Comparison of ENCODE assay signal across 10 cellular contexts in genomic region chr16:4494746-4495490, GRCh38. TPM values are rescaled to one million over a fixed set of nuclear protein-coding genes. Genes with fewer than 3 reads are reported as not detected.
DNase-seq lines count a peak whose midpoint lies in the region; TF ChIP-seq lines count a peak whose summit lies in the region.
"Had no signal": no experiment of that assay in that cellular context is flagged by ENCODE, and none has a peak within 500 bp of the region (broad histone marks: within the 10 kb centered on the region; RNA-seq: fewer than 3 reads in every experiment).

No MANE protein-coding gene starts in this region.

- H3K36me3 Mint-ChIP-seq in H9 (ENCODE audit: insufficient read depth in 1 of 3, low read depth in 3 of 3), result peaks cover 0 to 3% (median 0%) of the 10 kb centered on the region in 3 experiments; a peak in 2 of 7 replicates

- no peak overlapping the region for H3K14ac ChIP-seq in H9 (ENCODE audit: insufficient read depth, low read length)

- H3K4me3 ChIP-seq in ACC112 (ENCODE audit: low read depth, low read length), result no peak overlapping the region; the same call in 1 of the 2 replicates
- no peak overlapping the region for H3K4me3 ChIP-seq in adipocyte (ENCODE audit: low read length)
- H3K4me3 ChIP-seq in thyroid gland (replicated peaks in 1 of 3), result no peak overlapping the region

- H3K36me3 ChIP-seq in ACC112 (ENCODE audit: insufficient read depth, low read length), result no peaks in the 10 kb centered on the region
- H3K36me3 ChIP-seq in adipocyte (ENCODE audit: control insufficient read depth, insufficient read depth, low read length, severe bottlenecking), result peaks cover 24% of the 10 kb centered on the region
- H3K36me3 ChIP-seq in thyroid gland, result peaks cover 0 to 5% of the 10 kb centered on the region in 2 donors

- H3K23ac ChIP-seq in H9 (ENCODE audit: insufficient read length, low read depth, low read length), result no peak overlapping the region

- no peak for TF ChIP-seq POLR2A in thyroid gland (IDR thresholded peaks at IDR 0.05)

- no peak overlapping the region for H2AK5ac ChIP-seq in H9 (ENCODE audit: insufficient read length, low read length)

- H3K9ac ChIP-seq in H9 (ENCODE audit: extremely low read depth, insufficient read length, low read length) (no peak overlapping the region), adipocyte (ENCODE audit: low read length) (no peak overlapping the region)

- no peak overlapping the region for H3K4me3 Mint-ChIP-seq in H9

- no peak overlapping the region for H4K8ac ChIP-seq in H9 (replicated peaks; ENCODE audit: insufficient read length, low read depth, low read length)

- DNase-seq in H9 (no peak), adipocyte (ENCODE audit: low read depth) (peak; percentile 57), islet precursor cell (peak; percentile 89), SIG-M5 treated with dmso at 0.1 percent for 504 hours (lab: John Stamatoyannopoulos, UW; ENCODE audit: unreplicated experiment) (no peak), cerebellar cortex (ENCODE audit: low spot score) (no peak), hypothalamus (lab: John Stamatoyannopoulos, UW) (no peak), thyroid gland (no peak)
- DNase-seq: DMS79 treated with DMSO at 0.1 percent for 48 hours, substantia nigra had no signal

- no peak overlapping the region for H3K56ac ChIP-seq in H9 (ENCODE audit: insufficient read length, low read depth, low read length)

- H3K27me3 ChIP-seq in ACC112 (ENCODE audit: insufficient read depth, low read length), result no peaks in the 10 kb centered on the region
- H3K27me3 ChIP-seq in H9 (ENCODE audit: insufficient read depth, low read length), result no peaks in the 10 kb centered on the region
- no peaks in the 10 kb centered on the region for H3K27me3 ChIP-seq in adipocyte (replicated peaks; ENCODE audit: control insufficient read depth, insufficient read depth, low read length)
- H3K27me3 ChIP-seq in thyroid gland, result no peaks in the 10 kb centered on the region

- no peak overlapping the region for H2BK5ac ChIP-seq in H9 (ENCODE audit: insufficient read length, low read length)

- no peak overlapping the region for H2AFZ ChIP-seq in ACC112 (ENCODE audit: low read length, unreplicated experiment)
- no peak overlapping the region for H2AFZ ChIP-seq in H9 (ENCODE audit: low read length)

- no peak overlapping the region for H4K91ac ChIP-seq in H9 (ENCODE audit: insufficient read length, low read depth, low read length)

- H3K79me2 ChIP-seq in ACC112 (ENCODE audit: control insufficient read depth, insufficient read depth, low read length, unreplicated experiment) (peaks cover 65% of the 10 kb centered on the region), H9 (ENCODE audit: insufficient read depth, low read length) (no peaks in the 10 kb centered on the region)

- no peak overlapping the region for H2BK15ac ChIP-seq in H9 (ENCODE audit: low read depth, low read length)

- H2BK120ac ChIP-seq in H9 (ENCODE audit: low read depth, low read length, poor library complexity, severe bottlenecking), result no peak overlapping the region

- H3K23me2 ChIP-seq in H9 (ENCODE audit: insufficient read length, low read depth, low read length, poor library complexity, severe bottlenecking), result no peaks in the 10 kb centered on the region

- peak overlapping the region in 2 of 3 experiments; percentile 12 to 62; a peak in 1 of 7 replicates for H3K27ac Mint-ChIP-seq in H9

- H3K4me1 Mint-ChIP-seq in H9, result peaks cover 4 to 20% of the 10 kb centered on the region in 2 experiments; a peak in 3 of 4 replicates

- no peaks in the 10 kb centered on the region for H4K20me1 ChIP-seq in H9 (ENCODE audit: control insufficient read depth, insufficient read depth, insufficient read length)

- no peak overlapping the region for H2BK20ac ChIP-seq in H9 (ENCODE audit: low read depth, low read length, poor library complexity, severe bottlenecking)

- no CpG with 5 or more reads among the region's 6 CpGs for WGBS in H9 (ENCODE audit: extremely low coverage, insufficient read length, low lambda C conversion rate)
- WGBS in thyroid gland, 2 donors, result 89 to 93% methylated on average over 6 of the region's 6 CpGs

- H3K4me1 ChIP-seq in ACC112 (ENCODE audit: control insufficient read depth, insufficient read depth, low read length, unreplicated experiment) (peaks cover 39% of the 10 kb centered on the region), H9 (ENCODE audit: insufficient read depth, low read length) (no peaks in the 10 kb centered on the region), adipocyte (ENCODE audit: control insufficient read depth, insufficient read depth, low read length) (peaks cover 45% of the 10 kb centered on the region), thyroid gland (peaks cover 0 to 17% of the 10 kb centered on the region in 2 donors)

- H3K27me3 Mint-ChIP-seq in H9 (ENCODE audit: low read depth), result no peaks in the 10 kb centered on the region

- H3K4ac ChIP-seq in H9 (ENCODE audit: low read depth, low read length), result no peak overlapping the region

- intact Hi-C loops in thyroid gland (cut with DNase I), result no loop called here

- TF ChIP-seq CTCF in H9 (conservative IDR thresholded peaks at IDR 0.05), result no peak
- no peak for TF ChIP-seq CTCF in thyroid gland (IDR thresholded peaks at IDR 0.05)

- H3K27ac ChIP-seq in ACC112 (ENCODE audit: low read depth, low read length) (peak overlapping the region; percentile 77), H9 (ENCODE audit: insufficient read length, low read depth, low read length) (no peak overlapping the region), thyroid gland (no peak overlapping the region)

- no peak overlapping the region for H2BK12ac ChIP-seq in H9 (ENCODE audit: insufficient read length, low read depth, low read length)

- H3K9me3 Mint-ChIP-seq in H9, result no peaks in the 10 kb centered on the region

- H3K9me3 ChIP-seq in H9 (ENCODE audit: control insufficient read depth, low read depth, low read length) (no peaks in the 10 kb centered on the region), adipocyte (ENCODE audit: control insufficient read depth, low read length) (no peaks in the 10 kb centered on the region), thyroid gland (no peaks in the 10 kb centered on the region)

- H3T11ph ChIP-seq in H9 (ENCODE audit: low read length), result no peak overlapping the region

- no peak overlapping the region for H3K18ac ChIP-seq in H9 (ENCODE audit: insufficient read length, low read depth, low read length)

- no peaks in the 10 kb centered on the region for H3K79me1 ChIP-seq in H9 (ENCODE audit: insufficient read depth, low read depth, low read length, poor library complexity, severe bottlenecking)

- H4K5ac ChIP-seq in H9 (ENCODE audit: insufficient read length, low read depth, low read length), result no peak overlapping the region

- no peak overlapping the region for H3K4me2 ChIP-seq in H9 (ENCODE audit: insufficient read depth, insufficient read length, low read length)

RNA-seq across cellular contexts. Expression of gene HMOX2, which starts 18.7 kb away (rescaled TPM):
- total RNA-seq in H9 (2021), result 44.4 and 45.7 TPM in 2 replicates
- total RNA-seq in thyroid gland, result 10 to 100 TPM; 36.0 to 63.2 (median 50.5) TPM

RNA-seq across cellular contexts. Expression of gene NMRAL1, which starts 20.5 kb away (rescaled TPM):
- total RNA-seq in H9 (2021) (74.1 and 78.9 TPM in 2 replicates), thyroid gland (10 to 100 TPM; 40.0 to 88.8 (median 57.6) TPM)

RNA-seq across cellular contexts. Expression of gene CDIP1, which starts 43.7 kb away (rescaled TPM):
- total RNA-seq in H9 (2021) (49.7 and 50.5 TPM in 2 replicates), thyroid gland (10 to 100 TPM; 15.5 to 25.4 (median 25.2) TPM)

Comparison
In these comparisons a context has a peak if more than half of its experiments do, and no peak if none do; other contexts are left out.
1. DNase-seq: peak in adipocyte (single experiment) and islet precursor cell (single experiment); none in H9 (single experiment), SIG-M5 treated with dmso at 0.1 percent for 504 hours (single experiment), cerebellar cortex (single experiment), hypothalamus (0 of 51) and thyroid gland (0 of 2).